2 cellular contexts compared by ENCODE assay signal in the genomic region with DNA sequence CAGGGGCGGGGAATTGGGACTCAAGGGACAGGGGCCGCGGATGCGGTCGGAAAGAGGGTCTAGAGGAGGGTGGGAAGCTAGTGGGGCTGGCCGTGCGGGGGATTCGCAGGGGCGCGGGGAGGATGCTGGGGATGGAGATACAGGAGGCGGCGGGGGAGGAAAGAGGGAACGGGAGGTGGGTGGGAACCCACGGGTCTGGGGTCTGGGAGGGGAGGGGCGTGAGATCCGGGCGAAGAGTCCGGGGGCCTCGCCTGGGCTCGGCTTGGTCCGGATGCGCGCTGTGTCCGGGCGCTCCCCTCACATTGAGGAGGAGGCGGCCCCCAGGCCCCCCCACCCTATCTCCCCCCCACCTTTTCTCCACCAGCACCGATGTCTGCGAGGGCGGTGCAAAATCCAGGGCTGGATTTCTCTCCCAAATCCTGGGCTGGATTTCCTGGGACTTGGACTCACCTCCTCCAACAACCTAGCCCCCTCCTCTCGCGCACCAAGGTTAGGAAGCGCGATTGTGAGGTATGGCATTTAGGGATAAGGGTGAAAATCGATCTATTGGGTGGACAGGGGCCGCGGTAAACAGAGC.
A peak's percentile ranks its signal among the peaks of the same experiment; 100 is the strongest.
TF ChIP-seq lines count a peak whose summit lies in the region.

TSS of gene AGAP2 (minus strand) at position 82 of the 577 bp plus-strand sequence. CDS start 496 bp downstream, outside the sequence.

TF ChIP-seq in IMR-90, 13 proteins besides CTCF, POLR2A, EP300 and RAD21:
- TF ChIP-seq RFX5 (IDR thresholded peaks at IDR 0.05; ENCODE audit: low read depth, low read length) (no peak), MAZ (IDR thresholded peaks at IDR 0.05; ENCODE audit: borderline replicate concordance, low read depth, low read length) (peak; percentile 72)

TF ChIP-seq in GM12878, 131 proteins besides CTCF, POLR2A, EP300 and RAD21:
- TF ChIP-seq TCF7 (IDR thresholded peaks at IDR 0.05; ENCODE audit: borderline replicate concordance) (no peak), ATF7 (IDR thresholded peaks at IDR 0.05; ENCODE audit: low read depth) (no peak), POLR2AphosphoS2 (IDR thresholded peaks at IDR 0.05; ENCODE audit: low read depth, low read length) (no peak), PBX3 (IDR thresholded peaks at IDR 0.05; ENCODE audit: insufficient replicate concordance, low read depth, low read length) (no peak), CBX3 (IDR thresholded peaks at IDR 0.05; ENCODE audit: borderline replicate concordance, low read depth) (no peak), STAT3 (IDR thresholded peaks at IDR 0.05; ENCODE audit: low read depth, low read length) (no peak), SMAD5 (IDR thresholded peaks at IDR 0.05; ENCODE audit: low read depth) (no peak)
